In the genomic region with DNA sequence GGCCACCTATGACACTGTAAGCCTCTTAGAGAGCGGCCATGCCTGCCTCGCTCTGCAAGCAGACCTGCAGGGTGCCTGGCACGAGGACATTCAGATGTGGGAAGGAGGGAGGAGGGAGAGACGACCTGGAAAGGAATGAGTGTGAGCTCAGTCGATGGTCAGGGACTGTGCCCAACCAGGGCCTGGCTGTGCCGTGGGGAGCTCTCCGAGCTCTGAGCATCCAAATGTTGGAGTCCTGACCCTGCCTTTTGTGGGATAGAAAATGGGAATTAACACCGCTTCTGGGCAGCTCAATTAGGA, we compare ENCODE assay signal across 15 cellular contexts. TPM values are rescaled to one million over a fixed set of nuclear protein-coding genes. Genes with fewer than 3 reads are reported as not detected.
DNase-seq lines count a peak whose midpoint lies in the region; ATAC-seq and TF ChIP-seq lines count a peak whose summit lies in the region.
"Had no signal": no experiment of that assay in that cellular context is flagged by ENCODE, and none has a peak within 500 bp of the region (broad histone marks: within the 10 kb centered on the region; RNA-seq: fewer than 3 reads in every experiment).

No MANE protein-coding gene starts in this region.

- TF ChIP-seq CTCF in PC-9 (conservative IDR thresholded peaks at IDR 0.05) (no peak), endothelial cell (IDR thresholded peaks at IDR 0.05; ENCODE audit: unreplicated experiment) (no peak), osteocyte (IDR thresholded peaks at IDR 0.05) (no peak)

- no peaks in the 10 kb centered on the region for H3K27me3 ChIP-seq in CD8-positive, alpha-beta memory T cell (ENCODE audit: insufficient read depth, low read length, poor library complexity, severe bottlenecking)
- no peaks in the 10 kb centered on the region for H3K27me3 ChIP-seq in PC-9 (ENCODE audit: insufficient read depth, low read depth)

- H3K79me2 ChIP-seq in PC-9 (ENCODE audit: low read depth), result peaks cover 11% of the 10 kb centered on the region

- CTCF ChIA-PET in CD8-positive, alpha-beta memory T cell (lab: Charles Lee), result interaction anchor here (1.1 kb wide), 1 partner anchor 39 kb away, joined by 3 read pairs; no protein-coding TSS in a partner anchor
- CTCF ChIA-PET in PC-9 (lab: Charles Lee), result no interaction called here

- H3F3A ChIP-seq in PC-9 (ENCODE audit: insufficient read depth, low read depth), result peaks cover 67% of the 10 kb centered on the region

- peaks cover under 1 to 9% (median 6%) of the 10 kb centered on the region in 3 donors for H3K4me1 Mint-ChIP-seq in CD8-positive, alpha-beta memory T cell
- H3K4me1 Mint-ChIP-seq in endothelial cell (ENCODE audit: unreplicated experiment), result peaks cover 47% of the 10 kb centered on the region
- H3K4me1 Mint-ChIP-seq in osteocyte (ENCODE audit: unreplicated experiment), result peaks cover 23% of the 10 kb centered on the region

- no peaks in the 10 kb centered on the region for H3K9me2 ChIP-seq in PC-9 (ENCODE audit: insufficient read depth)

- POLR2A ChIA-PET in CD8-positive, alpha-beta memory T cell (lab: Charles Lee), result no interaction called here
- POLR2A ChIA-PET in PC-9 (lab: Charles Lee; ENCODE audit: unreplicated experiment), result interaction anchor here (0.6 to 0.7 kb wide), 3 partner anchors 10 to 56 kb away, joined by 4 to 7 read pairs (median 5); no protein-coding TSS in a partner anchor

- H3K27ac Mint-ChIP-seq in CD8-positive, alpha-beta memory T cell, result no peak overlapping the region
- H3K27ac Mint-ChIP-seq in endothelial cell (ENCODE audit: unreplicated experiment), result peak overlapping the region; percentile 46
- peak overlapping the region; percentile 81 for H3K27ac Mint-ChIP-seq in osteocyte (ENCODE audit: unreplicated experiment)
- H3K27ac Mint-ChIP-seq: B cell had no signal

- peak overlapping the region; percentile 75 for H3K27ac ChIP-seq in CD8-positive, alpha-beta memory T cell (ENCODE audit: low read depth, low read length)
- peak overlapping the region; percentile 98 for H3K27ac ChIP-seq in PC-9
- H3K27ac ChIP-seq: psoas muscle had no signal

- no peak for DNase-seq in CD8-positive, alpha-beta memory T cell
- peak; percentile 40 to 49 for DNase-seq in PC-9
- no peak for DNase-seq in endothelial cell (ENCODE audit: low spot score)
- DNase-seq in osteocyte (ENCODE audit: extremely low spot score, unreplicated experiment), result no peak
- no peak for DNase-seq in NCI-H2081 (lab: John Stamatoyannopoulos, UW)
- DNase-seq in head of caudate nucleus, result no peak
- DNase-seq in posterior cingulate gyrus, result no peak
- DNase-seq: activated naive CD4-positive, alpha-beta T cell; GOT3; NCI-H1048; stimulated activated CD4-positive, alpha-beta T cell treated with anti-CD3 and anti-CD28 coated beads, Interleukin-2, amount 100 ng/mL, for 24 hours had no signal

- H3K4me3 ChIP-seq in CD8-positive, alpha-beta memory T cell (ENCODE audit: low read length), result no peak overlapping the region
- peak overlapping the region; percentile 29; the same call in 1 of the 2 replicates for H3K4me3 ChIP-seq in PC-9
- H3K4me3 ChIP-seq: psoas muscle had no signal

- no peak for ATAC-seq in GM18520 (IDR thresholded peaks at IDR 0.05; ENCODE audit: unreplicated experiment)

- H3K27me3 Mint-ChIP-seq in CD8-positive, alpha-beta memory T cell, result no peaks in the 10 kb centered on the region
- peaks cover 9% of the 10 kb centered on the region for H3K27me3 Mint-ChIP-seq in endothelial cell (ENCODE audit: unreplicated experiment)
- no peaks in the 10 kb centered on the region for H3K27me3 Mint-ChIP-seq in osteocyte (ENCODE audit: unreplicated experiment)
- H3K27me3 Mint-ChIP-seq: central memory CD8-positive, alpha-beta T cell had no signal

- intact Hi-C loops in PC-9 (cut with micrococcal nuclease; ENCODE audit: unreplicated experiment), result loop anchor here (2.0 kb wide), 2 partner anchors 20 to 40 kb away; partner anchors contain the start of gene RRP1
- intact Hi-C loops in head of caudate nucleus (cut with DNase I), result no loop called here
- intact Hi-C loops in posterior cingulate gyrus (cut with DNase I), result no loop called here

- H3K9me3 ChIP-seq in CD8-positive, alpha-beta memory T cell (ENCODE audit: low read length), result no peaks in the 10 kb centered on the region
- H3K9me3 ChIP-seq in PC-9 (ENCODE audit: insufficient read depth, low read depth), result no peaks in the 10 kb centered on the region
- H3K9me3 ChIP-seq: psoas muscle had no signal

- H3K9me3 Mint-ChIP-seq in CD8-positive, alpha-beta memory T cell, result no peaks in the 10 kb centered on the region
- no peaks in the 10 kb centered on the region for H3K9me3 Mint-ChIP-seq in endothelial cell (ENCODE audit: unreplicated experiment)
- H3K9me3 Mint-ChIP-seq in osteocyte (ENCODE audit: unreplicated experiment), result no peaks in the 10 kb centered on the region
- H3K9me3 Mint-ChIP-seq: central memory CD8-positive, alpha-beta T cell had no signal

- H4K20me1 ChIP-seq in PC-9 (ENCODE audit: insufficient read depth), result no peaks in the 10 kb centered on the region

- H3K4me3 Mint-ChIP-seq in CD8-positive, alpha-beta memory T cell, result no peak overlapping the region
- H3K4me3 Mint-ChIP-seq in endothelial cell (ENCODE audit: unreplicated experiment), result no peak overlapping the region
- H3K4me3 Mint-ChIP-seq in osteocyte (ENCODE audit: unreplicated experiment), result no peak overlapping the region
- H3K4me3 Mint-ChIP-seq: B cell; central memory CD8-positive, alpha-beta T cell had no signal

- peak overlapping the region; percentile 78 for H3K4me2 ChIP-seq in PC-9

- 0 out of 2 replicates have a peak overlapping the region, but pooled peaks have one; percentile 5 for H2AFZ ChIP-seq in PC-9

- no peaks in the 10 kb centered on the region for H3K4me1 ChIP-seq in CD8-positive, alpha-beta memory T cell (ENCODE audit: insufficient read depth, low read length)
- H3K4me1 ChIP-seq in PC-9 (replicated peaks; ENCODE audit: insufficient read depth), result peaks cover 38% of the 10 kb centered on the region
- H3K4me1 ChIP-seq: psoas muscle had no signal

- TSS peak; percentile 36 for BruUV-seq in PC-9 (replicated peaks; lab: Mats Ljungman, UMichigan)

- peaks cover 1 to 19% (median 8%) of the 10 kb centered on the region in 3 donors for H3K36me3 Mint-ChIP-seq in CD8-positive, alpha-beta memory T cell
- H3K36me3 Mint-ChIP-seq in endothelial cell (ENCODE audit: low read depth, unreplicated experiment), result peaks cover 9% of the 10 kb centered on the region
- H3K36me3 Mint-ChIP-seq in osteocyte (ENCODE audit: unreplicated experiment), result peaks cover 8% of the 10 kb centered on the region

- H3K36me3 ChIP-seq in CD8-positive, alpha-beta memory T cell (ENCODE audit: insufficient read depth, low read length), result no peaks in the 10 kb centered on the region
- peaks cover 9% of the 10 kb centered on the region for H3K36me3 ChIP-seq in PC-9 (ENCODE audit: low read depth)

RNA-seq across cellular contexts. Expression of gene CSTB, which starts 7.3 kb away (rescaled TPM):
- 10 to 100 TPM; 48.0 to 48.4 TPM for total RNA-seq in CD8-positive, alpha-beta memory T cell
- polyA plus RNA-seq in CD8-positive, alpha-beta memory T cell, result 79.1 TPM
- total RNA-seq in PC-9 (2021), result 88.5 and 136 TPM in 2 replicates
- 66.5 TPM for total RNA-seq in endothelial cell (ENCODE audit: unreplicated experiment)
- total RNA-seq in osteocyte, result 59.1 and 65.3 TPM in 2 replicates

RNA-seq across cellular contexts. Expression of gene RRP1, which starts 20.6 kb away (rescaled TPM):
- total RNA-seq in CD8-positive, alpha-beta memory T cell, result 10 to 100 TPM; 87.4 to 93.4 TPM
- 21.8 TPM for polyA plus RNA-seq in CD8-positive, alpha-beta memory T cell
- total RNA-seq in PC-9 (2021), result 24.9 and 28.0 TPM in 2 replicates
- total RNA-seq in endothelial cell (ENCODE audit: unreplicated experiment), result 21.0 TPM
- total RNA-seq in osteocyte, result 22.8 and 26.7 TPM in 2 replicates

RNA-seq across cellular contexts. Expression of gene PDXK, which starts 49.9 kb away (rescaled TPM):
- 10 to 100 TPM; 96.3 to 96.7 TPM for total RNA-seq in CD8-positive, alpha-beta memory T cell
- 38.3 TPM for polyA plus RNA-seq in CD8-positive, alpha-beta memory T cell
- 175 and 189 TPM in 2 replicates for total RNA-seq in PC-9 (2021)
- total RNA-seq in endothelial cell (ENCODE audit: unreplicated experiment), result 72.0 TPM
- total RNA-seq in osteocyte, result 96.7 and 106 TPM in 2 replicates

Comparison
In these comparisons a context has a peak if more than half of its experiments do, and no peak if none do; other contexts are left out.
1. DNase-seq: peak in PC-9 (2 of 2); none in CD8-positive, alpha-beta memory T cell (0 of 5), endothelial cell (single experiment), osteocyte (single experiment), NCI-H2081 (0 of 2), head of caudate nucleus (0 of 42) and posterior cingulate gyrus (0 of 10).
2. H3K27ac Mint-ChIP-seq: peak in endothelial cell (single experiment) and osteocyte (single experiment); none in CD8-positive, alpha-beta memory T cell (0 of 8).